Comparison of ENCODE assay signal across 2 cellular contexts in the genomic region with DNA sequence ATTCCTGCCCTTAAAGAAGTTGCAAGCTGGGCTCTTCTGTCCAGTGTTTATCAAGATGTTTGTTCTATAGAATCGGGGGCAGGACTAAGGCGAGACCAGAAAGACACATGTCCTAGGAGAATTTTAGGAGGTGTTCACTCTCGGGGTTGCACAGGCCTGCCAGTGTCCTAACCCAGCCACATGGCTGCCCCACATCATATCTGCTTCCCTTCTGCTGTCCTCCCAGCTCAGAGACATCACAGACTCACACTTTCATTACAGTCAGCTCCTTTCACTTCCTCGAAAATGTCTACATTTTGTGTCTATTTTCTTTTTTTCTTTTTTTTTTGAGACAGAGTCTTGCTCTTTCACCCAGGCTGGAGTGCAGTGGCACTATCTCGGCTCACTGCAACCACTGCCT.
A peak's percentile ranks its signal among the peaks of the same experiment; 100 is the strongest.
TF ChIP-seq lines count a peak whose summit lies in the region.

No MANE protein-coding gene starts in this region.

TF ChIP-seq in GM12891, 5 proteins besides CTCF, POLR2A, EP300 and RAD21:
- TF ChIP-seq PAX5 (IDR thresholded peaks at IDR 0.05; ENCODE audit: insufficient read depth, low read length, severe bottlenecking), result no peak
- peak; percentile 82 for TF ChIP-seq SPI1 (IDR thresholded peaks at IDR 0.05; ENCODE audit: low read depth, low read length)
- no peak for TF ChIP-seq TAF1 (IDR thresholded peaks at IDR 0.05; ENCODE audit: low read depth, low read length)

TF ChIP-seq in GM12878, 131 proteins besides CTCF, POLR2A, EP300 and RAD21:
- TF ChIP-seq ZNF384 (IDR thresholded peaks at IDR 0.05; ENCODE audit: borderline replicate concordance, low read depth, low read length) (peak; percentile 17; the same call in 1 of the 2 replicates), SPI1 (IDR thresholded peaks at IDR 0.05; ENCODE audit: borderline replicate concordance, insufficient read depth, low read depth, low read length) (peak; percentile 72), IRF4 (IDR thresholded peaks at IDR 0.05; ENCODE audit: low read depth, low read length) (0 out of 2 replicates have a peak, but pooled peaks have one; percentile 23), NBN (IDR thresholded peaks at IDR 0.05) (0 out of 2 replicates have a peak, but pooled peaks have one; percentile 47), YY1 (IDR thresholded peaks at IDR 0.05; ENCODE audit: low read depth, low read length) (peak; percentile 50; the same call in 1 of the 2 replicates), KAT2A (conservative IDR thresholded peaks at IDR 0.05; ENCODE audit: control insufficient read depth, low read depth, low read length) (no peak)
- TF ChIP-seq, protein P1, sequence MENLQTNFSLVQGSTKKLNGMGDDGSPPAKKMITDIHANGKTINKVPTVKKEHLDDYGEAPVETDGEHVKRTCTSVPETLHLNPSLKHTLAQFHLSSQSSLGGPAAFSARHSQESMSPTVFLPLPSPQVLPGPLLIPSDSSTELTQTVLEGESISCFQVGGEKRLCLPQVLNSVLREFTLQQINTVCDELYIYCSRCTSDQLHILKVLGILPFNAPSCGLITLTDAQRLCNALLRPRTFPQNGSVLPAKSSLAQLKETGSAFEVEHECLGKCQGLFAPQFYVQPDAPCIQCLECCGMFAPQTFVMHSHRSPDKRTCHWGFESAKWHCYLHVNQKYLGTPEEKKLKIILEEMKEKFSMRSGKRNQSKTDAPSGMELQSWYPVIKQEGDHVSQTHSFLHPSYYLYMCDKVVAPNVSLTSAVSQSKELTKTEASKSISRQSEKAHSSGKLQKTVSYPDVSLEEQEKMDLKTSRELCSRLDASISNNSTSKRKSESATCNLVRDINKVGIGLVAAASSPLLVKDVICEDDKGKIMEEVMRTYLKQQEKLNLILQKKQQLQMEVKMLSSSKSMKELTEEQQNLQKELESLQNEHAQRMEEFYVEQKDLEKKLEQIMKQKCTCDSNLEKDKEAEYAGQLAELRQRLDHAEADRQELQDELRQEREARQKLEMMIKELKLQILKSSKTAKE (IDR thresholded peaks at IDR 0.05; ENCODE audit: low read depth, poor library complexity, severe bottlenecking), result peak; percentile 24
- TF ChIP-seq, protein P2, sequence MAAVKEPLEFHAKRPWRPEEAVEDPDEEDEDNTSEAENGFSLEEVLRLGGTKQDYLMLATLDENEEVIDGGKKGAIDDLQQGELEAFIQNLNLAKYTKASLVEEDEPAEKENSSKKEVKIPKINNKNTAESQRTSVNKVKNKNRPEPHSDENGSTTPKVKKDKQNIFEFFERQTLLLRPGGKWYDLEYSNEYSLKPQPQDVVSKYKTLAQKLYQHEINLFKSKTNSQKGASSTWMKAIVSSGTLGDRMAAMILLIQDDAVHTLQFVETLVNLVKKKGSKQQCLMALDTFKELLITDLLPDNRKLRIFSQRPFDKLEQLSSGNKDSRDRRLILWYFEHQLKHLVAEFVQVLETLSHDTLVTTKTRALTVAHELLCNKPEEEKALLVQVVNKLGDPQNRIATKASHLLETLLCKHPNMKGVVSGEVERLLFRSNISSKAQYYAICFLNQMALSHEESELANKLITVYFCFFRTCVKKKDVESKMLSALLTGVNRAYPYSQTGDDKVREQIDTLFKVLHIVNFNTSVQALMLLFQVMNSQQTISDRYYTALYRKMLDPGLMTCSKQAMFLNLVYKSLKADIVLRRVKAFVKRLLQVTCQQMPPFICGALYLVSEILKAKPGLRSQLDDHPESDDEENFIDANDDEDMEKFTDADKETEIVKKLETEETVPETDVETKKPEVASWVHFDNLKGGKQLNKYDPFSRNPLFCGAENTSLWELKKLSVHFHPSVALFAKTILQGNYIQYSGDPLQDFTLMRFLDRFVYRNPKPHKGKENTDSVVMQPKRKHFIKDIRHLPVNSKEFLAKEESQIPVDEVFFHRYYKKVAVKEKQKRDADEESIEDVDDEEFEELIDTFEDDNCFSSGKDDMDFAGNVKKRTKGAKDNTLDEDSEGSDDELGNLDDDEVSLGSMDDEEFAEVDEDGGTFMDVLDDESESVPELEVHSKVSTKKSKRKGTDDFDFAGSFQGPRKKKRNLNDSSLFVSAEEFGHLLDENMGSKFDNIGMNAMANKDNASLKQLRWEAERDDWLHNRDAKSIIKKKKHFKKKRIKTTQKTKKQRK (IDR thresholded peaks at IDR 0.05; ENCODE audit: low read depth, low read length), result no peak
- TF ChIP-seq, protein P3, sequence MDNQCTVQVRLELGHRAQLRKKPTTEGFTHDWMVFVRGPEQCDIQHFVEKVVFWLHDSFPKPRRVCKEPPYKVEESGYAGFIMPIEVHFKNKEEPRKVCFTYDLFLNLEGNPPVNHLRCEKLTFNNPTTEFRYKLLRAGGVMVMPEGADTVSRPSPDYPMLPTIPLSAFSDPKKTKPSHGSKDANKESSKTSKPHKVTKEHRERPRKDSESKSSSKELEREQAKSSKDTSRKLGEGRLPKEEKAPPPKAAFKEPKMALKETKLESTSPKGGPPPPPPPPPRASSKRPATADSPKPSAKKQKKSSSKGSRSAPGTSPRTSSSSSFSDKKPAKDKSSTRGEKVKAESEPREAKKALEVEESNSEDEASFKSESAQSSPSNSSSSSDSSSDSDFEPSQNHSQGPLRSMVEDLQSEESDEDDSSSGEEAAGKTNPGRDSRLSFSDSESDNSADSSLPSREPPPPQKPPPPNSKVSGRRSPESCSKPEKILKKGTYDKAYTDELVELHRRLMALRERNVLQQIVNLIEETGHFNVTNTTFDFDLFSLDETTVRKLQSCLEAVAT (IDR thresholded peaks at IDR 0.05), result peak; percentile 74; the same call in 1 of the 2 replicates
- TF ChIP-seq, protein P4, sequence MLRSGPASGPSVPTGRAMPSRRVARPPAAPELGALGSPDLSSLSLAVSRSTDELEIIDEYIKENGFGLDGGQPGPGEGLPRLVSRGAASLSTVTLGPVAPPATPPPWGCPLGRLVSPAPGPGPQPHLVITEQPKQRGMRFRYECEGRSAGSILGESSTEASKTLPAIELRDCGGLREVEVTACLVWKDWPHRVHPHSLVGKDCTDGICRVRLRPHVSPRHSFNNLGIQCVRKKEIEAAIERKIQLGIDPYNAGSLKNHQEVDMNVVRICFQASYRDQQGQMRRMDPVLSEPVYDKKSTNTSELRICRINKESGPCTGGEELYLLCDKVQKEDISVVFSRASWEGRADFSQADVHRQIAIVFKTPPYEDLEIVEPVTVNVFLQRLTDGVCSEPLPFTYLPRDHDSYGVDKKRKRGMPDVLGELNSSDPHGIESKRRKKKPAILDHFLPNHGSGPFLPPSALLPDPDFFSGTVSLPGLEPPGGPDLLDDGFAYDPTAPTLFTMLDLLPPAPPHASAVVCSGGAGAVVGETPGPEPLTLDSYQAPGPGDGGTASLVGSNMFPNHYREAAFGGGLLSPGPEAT (IDR thresholded peaks at IDR 0.05; ENCODE audit: low read depth), result 0 out of 2 replicates have a peak, but pooled peaks have one; percentile 30
